Comparison of ENCODE assay signal across 1 cellular context in the genomic region with DNA sequence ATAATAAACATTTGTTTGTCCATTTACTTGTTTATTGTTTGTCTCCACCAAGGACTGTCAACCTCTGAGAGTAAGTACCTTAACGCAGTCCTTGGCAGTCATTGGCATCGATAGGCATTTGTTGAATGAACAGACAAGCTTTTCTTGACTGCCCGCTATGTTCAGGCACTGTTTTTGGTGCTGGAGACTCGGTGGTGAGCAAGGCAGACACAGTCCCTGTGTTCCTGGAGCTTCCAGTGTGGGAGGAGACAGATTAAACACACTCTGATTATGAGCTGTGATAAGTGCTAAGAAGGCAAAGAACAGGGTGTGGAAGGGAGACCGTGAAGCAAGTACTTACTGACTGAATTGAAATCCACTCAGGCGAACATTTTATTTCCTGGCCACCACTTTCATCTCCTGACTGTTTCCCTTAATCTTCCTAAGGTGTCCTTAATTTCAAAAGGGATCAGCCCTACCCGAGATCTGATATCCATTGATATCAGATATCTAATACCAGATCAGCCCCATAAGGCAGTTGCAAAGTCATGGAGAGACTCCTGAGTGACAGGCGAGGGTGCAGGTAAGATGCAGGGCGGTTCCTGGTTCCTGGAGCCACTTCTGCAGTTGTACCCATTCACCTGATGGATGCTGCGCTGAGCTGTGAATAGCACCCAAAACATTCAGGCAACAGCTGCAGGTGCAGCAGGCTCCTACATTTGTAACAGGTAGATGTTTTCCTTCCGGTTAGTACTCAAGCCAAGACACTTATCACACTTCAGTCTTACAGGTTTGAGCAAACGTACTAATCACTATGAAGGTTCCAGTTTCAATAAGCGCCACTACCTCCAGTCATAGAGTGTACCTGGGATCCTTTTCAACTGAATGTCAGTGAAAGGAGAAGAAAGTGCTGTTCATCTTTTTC.
TF ChIP-seq lines count a peak whose summit lies in the region.

No MANE protein-coding gene starts in this region.

TF ChIP-seq in HEK293, 187 proteins besides CTCF, POLR2A, EP300 and RAD21:
- TF ChIP-seq ZNF777 (tag by site-specific recombination; IDR thresholded peaks at IDR 0.05; ENCODE audit: borderline replicate concordance) (no peak), SCRT2 (tag by site-specific recombination; IDR thresholded peaks at IDR 0.05) (0 out of 2 replicates have a peak, but pooled peaks have one; percentile 37), ZBTB17 (tag by site-specific recombination; IDR thresholded peaks at IDR 0.05) (peak; percentile 45; the same call in 1 of the 2 replicates), ZNF311 (tag by site-specific recombination; IDR thresholded peaks at IDR 0.05; ENCODE audit: borderline replicate concordance) (no peak), ZFP37 (tag by site-specific recombination; IDR thresholded peaks at IDR 0.05) (no peak), PRDM1 (tag by site-specific recombination; IDR thresholded peaks at IDR 0.05) (no peak), ZNF335 (tag by site-specific recombination; conservative IDR thresholded peaks at IDR 0.05) (peak; percentile 51), ZBTB10 (tag by site-specific recombination; IDR thresholded peaks at IDR 0.05) (no peak), ZNF624 (tag by site-specific recombination; IDR thresholded peaks at IDR 0.05) (no peak), ZFHX2 (tag by site-specific recombination; conservative IDR thresholded peaks at IDR 0.05) (peak; percentile 50), ZNF600 (tag by site-specific recombination; IDR thresholded peaks at IDR 0.05) (peak; percentile 43; the same call in 1 of the 2 replicates), ZSCAN30 (tag by site-specific recombination; IDR thresholded peaks at IDR 0.05) (peak; percentile 5; the same call in 1 of the 2 replicates)
